ENCODE assay signal across 23 cellular contexts in genomic region chr12:80257920-80258319, GRCh38.
DNase-seq lines count a peak whose midpoint lies in the region; ATAC-seq, FAIRE-seq and TF ChIP-seq lines count a peak whose summit lies in the region.
"Had no signal": no experiment of that assay in that cellular context is flagged by ENCODE, and none has a peak within 500 bp of the region (broad histone marks: within the 10 kb centered on the region; RNA-seq: fewer than 3 reads in every experiment).

No MANE protein-coding gene starts in this region.

- H3K36me3 Mint-ChIP-seq in astrocyte (ENCODE audit: low read depth, unreplicated experiment): no peaks in the 10 kb centered on the region
- H3K36me3 Mint-ChIP-seq: CD4-positive, CD25-positive, alpha-beta regulatory T cell; CD8-positive, alpha-beta T cell had no signal

- no peaks in the 10 kb centered on the region for H3K36me3 ChIP-seq in HepG2 (replicated peaks in 1 of 2; ENCODE audit: control insufficient read depth in 1 of 2, insufficient read depth in 2 of 2, low read length in 2 of 2)
- H3K36me3 ChIP-seq in right lobe of liver: no peaks in the 10 kb centered on the region
- no peaks in the 10 kb centered on the region for H3K36me3 ChIP-seq in astrocyte (ENCODE audit: insufficient read depth, low read length)
- H3K36me3 ChIP-seq in small intestine (ENCODE audit: control insufficient read depth in 2 of 2, insufficient read depth in 2 of 2, low read length in 2 of 2): no peaks in the 10 kb centered on the region
- H3K36me3 ChIP-seq: BLaER1 had no signal

- H2AFZ ChIP-seq in HepG2 (ENCODE audit: low read length) (no peak overlapping the region), astrocyte (ENCODE audit: low read depth, low read length) (no peak overlapping the region)

- H3K9me3 ChIP-seq in HepG2 (ENCODE audit: low read length) (no peaks in the 10 kb centered on the region), right lobe of liver (no peaks in the 10 kb centered on the region), astrocyte (ENCODE audit: insufficient read depth, low read depth, low read length) (no peaks in the 10 kb centered on the region), small intestine (ENCODE audit: control insufficient read depth, low read depth) (no peaks in the 10 kb centered on the region)
- H3K9me3 ChIP-seq: BLaER1, Caco-2 had no signal

- H3K27ac ChIP-seq in HepG2 (ENCODE audit: extremely low read length, insufficient read depth, low read length) (no peak overlapping the region), right lobe of liver (no peak overlapping the region), astrocyte (ENCODE audit: low read depth, low read length) (no peak overlapping the region), small intestine (ENCODE audit: low read depth in 1 of 2, low read length in 1 of 2) (no peak overlapping the region)
- H3K27ac ChIP-seq: BLaER1, C4-2B, GM23248 had no signal

- H3K4me2 ChIP-seq in HepG2 (ENCODE audit: low read depth, low read length) (no peak overlapping the region), astrocyte (ENCODE audit: low read length) (no peak overlapping the region)
- H3K4me2 ChIP-seq: BLaER1 had no signal

- H3K9ac ChIP-seq in HepG2 (ENCODE audit: insufficient read depth, low read depth, low read length) (no peak overlapping the region), astrocyte (ENCODE audit: low read length) (no peak overlapping the region)
- H3K9ac ChIP-seq: BLaER1, GM23248 had no signal

- no peak for TF ChIP-seq RAD21 in HepG2 (CRISPR knock-in tag; IDR thresholded peaks at IDR 0.05)

- no peaks in the 10 kb centered on the region for H3K27me3 Mint-ChIP-seq in astrocyte (ENCODE audit: low read depth, unreplicated experiment)
- H3K27me3 Mint-ChIP-seq: CD4-positive, CD25-positive, alpha-beta regulatory T cell had no signal

- intact Hi-C loops in HepG2 (cut with micrococcal nuclease; ENCODE audit: unreplicated experiment): no loop called here
- intact Hi-C loops in right lobe of liver (cut with DNase I): no loop called here

- TF ChIP-seq EP300 in HepG2 (IDR thresholded peaks at IDR 0.05; ENCODE audit: low read depth in 2 of 2, low read length in 2 of 2) (no peak), HepG2 (CRISPR knock-in tag; IDR thresholded peaks at IDR 0.05; ENCODE audit: borderline replicate concordance) (no peak)

- FAIRE-seq in HepG2 (lab: Jason Lieb, UNC): no peak
- FAIRE-seq in astrocyte (lab: Jason Lieb, UNC): peak; percentile 5
- FAIRE-seq in small intestine (lab: Jason Lieb, UNC): no peak
- FAIRE-seq: G401.6, GM19239, H1 had no signal

- no peak for DNase-seq in HepG2 (ENCODE audit: low spot score)
- no peak for DNase-seq in right lobe of liver
- no peak for DNase-seq in HEK293T (ENCODE audit: extremely low spot score)
- DNase-seq in astrocyte (ENCODE audit: low read depth): no peak
- DNase-seq in small intestine: peak; percentile 12
- DNase-seq in UCSD-AML1 (lab: John Stamatoyannopoulos, UW; ENCODE audit: unreplicated experiment): no peak
- DNase-seq in GM13976 (ENCODE audit: low spot score): no peak
- no peak for DNase-seq in MV-4-11 (lab: John Stamatoyannopoulos, UW)
- DNase-seq: Caco-2; CD4-positive, CD25-positive, alpha-beta regulatory T cell; CD8-positive, alpha-beta T cell; DMS153; DND-41; GM23248; H7; HCEC 1CT; HFFc6 had no signal

- no peak overlapping the region for H3K4me3 Mint-ChIP-seq in astrocyte (ENCODE audit: unreplicated experiment)
- H3K4me3 Mint-ChIP-seq: B cell; CD4-positive, CD25-positive, alpha-beta regulatory T cell; CD8-positive, alpha-beta T cell had no signal

- H3K4me1 ChIP-seq in HepG2 (ENCODE audit: insufficient read depth, low read length) (no peaks in the 10 kb centered on the region), right lobe of liver (no peaks in the 10 kb centered on the region), astrocyte (ENCODE audit: insufficient read depth, low read length) (no peaks in the 10 kb centered on the region), small intestine (ENCODE audit: control insufficient read depth in 2 of 2, insufficient read depth in 1 of 2, low read depth in 1 of 2, low read length in 1 of 2) (no peaks in the 10 kb centered on the region)
- H3K4me1 ChIP-seq: BLaER1, Caco-2 had no signal

- no peaks in the 10 kb centered on the region for H3K4me1 Mint-ChIP-seq in astrocyte (ENCODE audit: low read depth, unreplicated experiment)
- H3K4me1 Mint-ChIP-seq: B cell; CD4-positive, CD25-positive, alpha-beta regulatory T cell had no signal

- no peak for TF ChIP-seq POLR2A in HepG2 (IDR thresholded peaks at IDR 0.05; ENCODE audit: insufficient read depth in 1 of 2, low read depth in 2 of 2, low read length in 2 of 2)
- TF ChIP-seq POLR2A in right lobe of liver (IDR thresholded peaks at IDR 0.05): no peak

- no TSS peak for BruUV-seq in HepG2 (replicated peaks; lab: Mats Ljungman, UMichigan)

- POLR2A ChIA-PET in HepG2 (lab: Yijun Ruan, JAX): no interaction called here
- POLR2A ChIA-PET in HEK293T (lab: Yijun Ruan, JAX): no interaction called here

- no peak for ATAC-seq in HepG2
- ATAC-seq in right lobe of liver: no peak
- ATAC-seq: CD8-positive, alpha-beta T cell had no signal

- WGBS in HepG2 (ENCODE audit: low lambda C conversion rate): 50% methylated on average over 2 of the region's 2 CpGs
- WGBS in right lobe of liver (ENCODE audit: insufficient coverage, low coverage, low lambda C conversion rate, missing lambda C conversion rate): 48% methylated on average over 2 of the region's 2 CpGs
- whole genome bisulfite sequencing in small intestine, 3 donors: 18 to 59% (median 40%) methylated on average over 2 of the region's 2 CpGs

- TF ChIP-seq CTCF in HepG2 (CRISPR knock-in tag; IDR thresholded peaks at IDR 0.05) (no peak), right lobe of liver (IDR thresholded peaks at IDR 0.05) (no peak), astrocyte (IDR thresholded peaks at IDR 0.05; ENCODE audit: insufficient read depth, low read depth, low read length) (no peak), GM13976 (IDR thresholded peaks at IDR 0.05; ENCODE audit: borderline replicate concordance, control extremely low read depth, extremely low read depth, insufficient read depth, missing control alignments) (no peak)

- no peaks in the 10 kb centered on the region for H3K9me3 Mint-ChIP-seq in astrocyte (ENCODE audit: unreplicated experiment)
- H3K9me3 Mint-ChIP-seq: CD4-positive, CD25-positive, alpha-beta regulatory T cell; CD8-positive, alpha-beta T cell; HFFc6 had no signal

- no peak overlapping the region for H3K27ac Mint-ChIP-seq in astrocyte (ENCODE audit: unreplicated experiment)
- H3K27ac Mint-ChIP-seq: B cell; CD4-positive, CD25-positive, alpha-beta regulatory T cell; CD8-positive, alpha-beta T cell; HFFc6 had no signal

- H3K79me2 ChIP-seq in HepG2 (ENCODE audit: insufficient read depth, low read length): no peaks in the 10 kb centered on the region
- H3K79me2 ChIP-seq in astrocyte (ENCODE audit: insufficient read depth, low read length): no peaks in the 10 kb centered on the region

- in situ Hi-C loops in HepG2 (cut with HindIII; ENCODE audit: extremely low pct_ligation_motif_present, low pct_unique_long_range_greater_than_20kb) (no loop called here), GM13976 (cut with MboI; ENCODE audit: low sequenced_read_pairs, unreplicated experiment) (no loop called here)

- H3K4me3 ChIP-seq in HepG2 (replicated peaks in 1 of 3; ENCODE audit: insufficient read depth in 1 of 3, low read depth in 2 of 3, low read length in 3 of 3): no peak overlapping the region
- no peak overlapping the region for H3K4me3 ChIP-seq in right lobe of liver
- H3K4me3 ChIP-seq in astrocyte (ENCODE audit: insufficient read depth, low read depth, low read length): no peak overlapping the region
- H3K4me3 ChIP-seq in small intestine (ENCODE audit: low read depth in 1 of 2, low read length in 2 of 2): no peak overlapping the region
- H3K4me3 ChIP-seq: BLaER1, GM23248 had no signal

- H4K20me1 ChIP-seq in HepG2 (ENCODE audit: insufficient read depth, low read length): no peaks in the 10 kb centered on the region
- H4K20me1 ChIP-seq in astrocyte (ENCODE audit: insufficient read depth, low read length): no peaks in the 10 kb centered on the region
- H4K20me1 ChIP-seq: BLaER1 had no signal

- no peaks in the 10 kb centered on the region for H3K27me3 ChIP-seq in HepG2 (ENCODE audit: control insufficient read depth in 1 of 2, insufficient read depth in 2 of 2, low read length in 2 of 2)
- no peaks in the 10 kb centered on the region for H3K27me3 ChIP-seq in right lobe of liver
- H3K27me3 ChIP-seq in astrocyte (ENCODE audit: insufficient read depth, low read length): no peaks in the 10 kb centered on the region
- no peaks in the 10 kb centered on the region for H3K27me3 ChIP-seq in small intestine (ENCODE audit: control insufficient read depth in 2 of 2, insufficient read depth in 2 of 2, low read length in 2 of 2)
- H3K27me3 ChIP-seq: BLaER1 had no signal

- CTCF ChIA-PET in HepG2 (lab: Yijun Ruan, JAX; ENCODE audit: low intra/inter-chr PET ratio, low total read pairs) (no interaction called here), HEK293T (lab: Yijun Ruan, JAX) (no interaction called here)

TF ChIP-seq in HepG2, 621 proteins besides CTCF, POLR2A, EP300 and RAD21 (continues in another document):
- TF ChIP-seq ZBTB21 (CRISPR knock-in tag; IDR thresholded peaks at IDR 0.05): no peak
- TF ChIP-seq MAFK (conservative IDR thresholded peaks at IDR 0.05 in 1 of 2, IDR thresholded peaks at IDR 0.05 in 1 of 2; ENCODE audit: low read length in 2 of 2): peak in 1 of 2 experiments; percentile 55; a peak in 2 of 4 replicates
- TF ChIP-seq MAFF (IDR thresholded peaks at IDR 0.05; ENCODE audit: low read depth, low read length): 0 out of 2 replicates have a peak, but pooled peaks have one; percentile 8

TF ChIP-seq in HEK293T, 16 proteins besides CTCF, POLR2A, EP300 and RAD21:
- TF ChIP-seq FOXK2 (IDR thresholded peaks at IDR 0.05) (no peak), PKNOX1 (IDR thresholded peaks at IDR 0.05) (peak; percentile 21; the same call in 1 of the 2 replicates)
